29 cellular contexts compared by ENCODE assay signal in genomic region chr10:78071140-78071856, GRCh38.
"Had no signal": no experiment of that assay in that cellular context is flagged by ENCODE, and none has a peak within 500 bp of the region (broad histone marks: within the 10 kb centered on the region; RNA-seq: fewer than 3 reads in every experiment).

No MANE protein-coding gene starts in this region.

- DNase-seq: activated CD4-positive, alpha-beta T cell treated with anti-CD3 and anti-CD28 coated beads for 36 hours; activated CD4-positive, CD25-positive, alpha-beta regulatory T cell; activated CD8-positive, alpha-beta memory T cell treated with anti-CD3 and anti-CD28 coated beads, Interleukin-2, amount 10 ng/mL, durations not matched to agents 7 days and 5 days; activated CD8-positive, alpha-beta T cell treated with anti-CD3 and anti-CD28 coated beads, Interleukin-2, amount 10 ng/mL, durations not matched to agents 7 days and 5 days; activated naive CD4-positive, alpha-beta T cell; activated T-cell treated with anti-CD3 and anti-CD28 coated beads, Interleukin-2, amount 50 U/mL, for 48 hours; body of pancreas; endodermal cell; foreskin fibroblast; kidney glomerular epithelial cell; left lung; naive B cell; nephron progenitor cell; pancreas; right cardiac atrium; stimulated activated CD4-positive, alpha-beta T cell treated with anti-CD3 and anti-CD28 coated beads, Interleukin-15, amount 100 ng/mL, for 24 hours; stimulated activated CD4-positive, alpha-beta T cell treated with anti-CD3 and anti-CD28 coated beads, Interleukin-2, amount 100 ng/mL, for 24 hours; stimulated activated naive B cell treated with anti-CD40 and anti-IgM and Interleukin-4, amounts not matched to agents 10 μg/mL and 1 μg/mL and 100 μg/mL, for 72 hours; T-cell; tibial artery; upper lobe of right lung had no signal

- H3K4me3 Mint-ChIP-seq: activated CD4-positive, alpha-beta T cell treated with anti-CD3 and anti-CD28 coated beads for 36 hours; activated CD8-positive, alpha-beta memory T cell treated with anti-CD3 and anti-CD28 coated beads, Interleukin-2, amount 10 ng/mL, durations not matched to agents 7 days and 5 days; activated CD8-positive, alpha-beta T cell treated with anti-CD3 and anti-CD28 coated beads, Interleukin-2, amount 10 ng/mL, durations not matched to agents 7 days and 5 days; activated naive CD8-positive, alpha-beta T cell; dendritic cell treated with granulocyte-macrophage colony-stimulating factor and Interleukin-4, amounts not matched to agents 40 ng/mL and 50 ng/mL, for 4 days; endodermal cell; mesothelial cell of epicardium; naive B cell; nephron progenitor cell; stimulated activated naive B cell treated with anti-CD40 and anti-IgM and Interleukin-4, amounts not matched to agents 10 μg/mL and 1 μg/mL and 100 μg/mL, for 72 hours; T-cell; T-helper 2 cell treated with Interferon-gamma antibody and Interleukin-4, amounts not matched to agents 5 μg/mL and 100 μg/mL, for 36 hours had no signal

- H3K27me3 Mint-ChIP-seq: activated CD4-positive, alpha-beta T cell treated with anti-CD3 and anti-CD28 coated beads for 36 hours; activated CD8-positive, alpha-beta memory T cell treated with anti-CD3 and anti-CD28 coated beads, Interleukin-2, amount 10 ng/mL, durations not matched to agents 7 days and 5 days; activated naive CD8-positive, alpha-beta T cell; naive B cell; T-cell had no signal

- H3K36me3 Mint-ChIP-seq: activated CD8-positive, alpha-beta memory T cell treated with anti-CD3 and anti-CD28 coated beads, Interleukin-2, amount 10 ng/mL, durations not matched to agents 7 days and 5 days; activated naive CD8-positive, alpha-beta T cell had no signal

- H3K27me3 ChIP-seq: body of pancreas, cardiac muscle cell, left lung, pancreas, suprapubic skin, tibial artery, upper lobe of right lung had no signal

- ATAC-seq: activated CD4-positive, alpha-beta T cell treated with anti-CD3 and anti-CD28 coated beads for 36 hours; activated CD8-positive, alpha-beta memory T cell treated with anti-CD3 and anti-CD28 coated beads, Interleukin-2, amount 10 ng/mL, durations not matched to agents 7 days and 5 days; activated CD8-positive, alpha-beta T cell treated with anti-CD3 and anti-CD28 coated beads, Interleukin-2, amount 10 ng/mL, durations not matched to agents 7 days and 5 days; body of pancreas; esophagus mucosa; left lung; pancreas; stimulated activated naive B cell treated with anti-CD40 and anti-IgM and Interleukin-4, amounts not matched to agents 10 μg/mL and 1 μg/mL and 100 μg/mL, for 72 hours; T-cell; upper lobe of right lung had no signal

- H3K4me1 ChIP-seq: body of pancreas, left lung, pancreas, suprapubic skin, tibial artery, upper lobe of right lung had no signal

- H3K4me1 Mint-ChIP-seq: activated CD4-positive, alpha-beta T cell treated with anti-CD3 and anti-CD28 coated beads for 36 hours; endodermal cell; mesothelial cell of epicardium; naive B cell; stimulated activated naive B cell treated with anti-CD40 and anti-IgM and Interleukin-4, amounts not matched to agents 10 μg/mL and 1 μg/mL and 100 μg/mL, for 72 hours; T-cell had no signal

- H3K9me3 ChIP-seq: body of pancreas, left lung, pancreas, suprapubic skin, tibial artery, upper lobe of right lung had no signal

- H3K27ac ChIP-seq: body of pancreas, cardiac muscle cell, left lung, pancreas, suprapubic skin, tibial artery, upper lobe of right lung had no signal

- H3K27ac Mint-ChIP-seq: activated CD4-positive, alpha-beta T cell treated with anti-CD3 and anti-CD28 coated beads for 36 hours; activated CD8-positive, alpha-beta memory T cell treated with anti-CD3 and anti-CD28 coated beads, Interleukin-2, amount 10 ng/mL, durations not matched to agents 7 days and 5 days; activated CD8-positive, alpha-beta T cell treated with anti-CD3 and anti-CD28 coated beads, Interleukin-2, amount 10 ng/mL, durations not matched to agents 7 days and 5 days; activated naive CD8-positive, alpha-beta T cell; activated T-helper 2 cell treated with anti-CD3 and anti-CD28 coated beads, Interferon-gamma antibody, Interleukin-2, Interleukin-4, amounts not matched to agents 10 μg/mL and 5 μg/mL and 100 μg/mL, durations not matched to agents 14 hours and 24 hours and 36 hours; dendritic cell treated with granulocyte-macrophage colony-stimulating factor and Interleukin-4, amounts not matched to agents 40 ng/mL and 50 ng/mL, for 4 days; endodermal cell; mesothelial cell of epicardium; naive B cell; nephron progenitor cell; stimulated activated naive B cell treated with anti-CD40 and anti-IgM and Interleukin-4, amounts not matched to agents 10 μg/mL and 1 μg/mL and 100 μg/mL, for 72 hours; T-cell; T-helper 2 cell treated with Interferon-gamma antibody and Interleukin-4, amounts not matched to agents 5 μg/mL and 100 μg/mL, for 36 hours had no signal

- H3K4me3 ChIP-seq: body of pancreas, cardiac muscle cell, left lung, pancreas, suprapubic skin, tibial artery, upper lobe of right lung had no signal

- H3K36me3 ChIP-seq: cardiac muscle cell, left lung, pancreas, suprapubic skin, tibial artery, upper lobe of right lung had no signal
